Comparison of ENCODE assay signal across 2 cellular contexts in the genomic region with DNA sequence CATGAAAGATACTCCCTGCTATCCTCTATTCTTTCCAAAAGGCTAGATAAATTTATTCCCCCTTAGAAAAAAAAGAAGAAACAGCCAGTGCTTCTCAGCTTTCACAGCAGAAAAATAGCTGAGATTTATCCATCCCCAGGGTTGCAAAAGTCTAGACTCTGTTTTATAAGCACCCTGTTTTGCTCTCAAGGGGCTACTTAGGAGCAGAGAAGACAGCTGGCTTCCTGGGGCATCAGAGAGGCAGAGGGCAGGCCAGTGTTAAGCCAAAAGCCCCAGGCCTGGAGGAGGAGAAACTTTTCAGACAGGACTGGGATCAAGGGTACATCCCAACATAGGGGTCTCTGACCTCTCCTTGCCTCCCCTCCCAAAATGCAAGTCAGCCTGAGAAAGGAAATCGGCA.
TF ChIP-seq lines count a peak whose summit lies in the region.

No MANE protein-coding gene starts in this region.

TF ChIP-seq in SK-N-SH, 30 proteins besides CTCF, POLR2A, EP300 and RAD21:
- TF ChIP-seq, protein P1, sequence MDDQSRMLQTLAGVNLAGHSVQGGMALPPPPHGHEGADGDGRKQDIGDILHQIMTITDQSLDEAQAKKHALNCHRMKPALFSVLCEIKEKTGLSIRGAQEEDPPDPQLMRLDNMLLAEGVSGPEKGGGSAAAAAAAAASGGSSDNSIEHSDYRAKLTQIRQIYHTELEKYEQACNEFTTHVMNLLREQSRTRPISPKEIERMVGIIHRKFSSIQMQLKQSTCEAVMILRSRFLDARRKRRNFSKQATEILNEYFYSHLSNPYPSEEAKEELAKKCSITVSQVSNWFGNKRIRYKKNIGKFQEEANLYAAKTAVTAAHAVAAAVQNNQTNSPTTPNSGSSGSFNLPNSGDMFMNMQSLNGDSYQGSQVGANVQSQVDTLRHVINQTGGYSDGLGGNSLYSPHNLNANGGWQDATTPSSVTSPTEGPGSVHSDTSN (IDR thresholded peaks at IDR 0.05): no peak
- TF ChIP-seq, protein P2, sequence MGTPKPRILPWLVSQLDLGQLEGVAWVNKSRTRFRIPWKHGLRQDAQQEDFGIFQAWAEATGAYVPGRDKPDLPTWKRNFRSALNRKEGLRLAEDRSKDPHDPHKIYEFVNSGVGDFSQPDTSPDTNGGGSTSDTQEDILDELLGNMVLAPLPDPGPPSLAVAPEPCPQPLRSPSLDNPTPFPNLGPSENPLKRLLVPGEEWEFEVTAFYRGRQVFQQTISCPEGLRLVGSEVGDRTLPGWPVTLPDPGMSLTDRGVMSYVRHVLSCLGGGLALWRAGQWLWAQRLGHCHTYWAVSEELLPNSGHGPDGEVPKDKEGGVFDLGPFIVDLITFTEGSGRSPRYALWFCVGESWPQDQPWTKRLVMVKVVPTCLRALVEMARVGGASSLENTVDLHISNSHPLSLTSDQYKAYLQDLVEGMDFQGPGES (IDR thresholded peaks at IDR 0.05; ENCODE audit: low read depth, low read length): no peak
- TF ChIP-seq MEF2A (IDR thresholded peaks at IDR 0.05; ENCODE audit: borderline replicate concordance, low read depth) (no peak), GABPA (IDR thresholded peaks at IDR 0.05; ENCODE audit: low read depth) (no peak), MXI1 (IDR thresholded peaks at IDR 0.05; ENCODE audit: low read depth, low read length) (no peak), RFX5 (IDR thresholded peaks at IDR 0.05; ENCODE audit: low read length) (no peak), SIN3A (IDR thresholded peaks at IDR 0.05; ENCODE audit: borderline replicate concordance, low read depth, low read length) (no peak), JUND (IDR thresholded peaks at IDR 0.05) (no peak), TEAD4 (IDR thresholded peaks at IDR 0.05; ENCODE audit: borderline replicate concordance, insufficient read depth) (no peak)

TF ChIP-seq in SK-N-SH treated with all-trans-retinoic acid at 6 μM for 48 hours, 23 proteins besides CTCF, POLR2A, EP300 and RAD21:
- TF ChIP-seq, protein P3, sequence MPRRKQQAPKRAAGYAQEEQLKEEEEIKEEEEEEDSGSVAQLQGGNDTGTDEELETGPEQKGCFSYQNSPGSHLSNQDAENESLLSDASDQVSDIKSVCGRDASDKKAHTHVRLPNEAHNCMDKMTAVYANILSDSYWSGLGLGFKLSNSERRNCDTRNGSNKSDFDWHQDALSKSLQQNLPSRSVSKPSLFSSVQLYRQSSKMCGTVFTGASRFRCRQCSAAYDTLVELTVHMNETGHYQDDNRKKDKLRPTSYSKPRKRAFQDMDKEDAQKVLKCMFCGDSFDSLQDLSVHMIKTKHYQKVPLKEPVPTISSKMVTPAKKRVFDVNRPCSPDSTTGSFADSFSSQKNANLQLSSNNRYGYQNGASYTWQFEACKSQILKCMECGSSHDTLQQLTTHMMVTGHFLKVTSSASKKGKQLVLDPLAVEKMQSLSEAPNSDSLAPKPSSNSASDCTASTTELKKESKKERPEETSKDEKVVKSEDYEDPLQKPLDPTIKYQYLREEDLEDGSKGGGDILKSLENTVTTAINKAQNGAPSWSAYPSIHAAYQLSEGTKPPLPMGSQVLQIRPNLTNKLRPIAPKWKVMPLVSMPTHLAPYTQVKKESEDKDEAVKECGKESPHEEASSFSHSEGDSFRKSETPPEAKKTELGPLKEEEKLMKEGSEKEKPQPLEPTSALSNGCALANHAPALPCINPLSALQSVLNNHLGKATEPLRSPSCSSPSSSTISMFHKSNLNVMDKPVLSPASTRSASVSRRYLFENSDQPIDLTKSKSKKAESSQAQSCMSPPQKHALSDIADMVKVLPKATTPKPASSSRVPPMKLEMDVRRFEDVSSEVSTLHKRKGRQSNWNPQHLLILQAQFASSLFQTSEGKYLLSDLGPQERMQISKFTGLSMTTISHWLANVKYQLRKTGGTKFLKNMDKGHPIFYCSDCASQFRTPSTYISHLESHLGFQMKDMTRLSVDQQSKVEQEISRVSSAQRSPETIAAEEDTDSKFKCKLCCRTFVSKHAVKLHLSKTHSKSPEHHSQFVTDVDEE (CRISPR knock-in tag; IDR thresholded peaks at IDR 0.05): no peak
- TF ChIP-seq BACH2 (CRISPR knock-in tag; IDR thresholded peaks at IDR 0.05; ENCODE audit: borderline replicate concordance) (no peak), ARNTL (CRISPR knock-in tag; IDR thresholded peaks at IDR 0.05; ENCODE audit: borderline replicate concordance, low read depth) (no peak), ZFP3 (CRISPR knock-in tag; IDR thresholded peaks at IDR 0.05) (no peak), ZNF70 (CRISPR knock-in tag; IDR thresholded peaks at IDR 0.05) (no peak), TOX (CRISPR knock-in tag; IDR thresholded peaks at IDR 0.05; ENCODE audit: borderline replicate concordance) (no peak), ZFP30 (CRISPR knock-in tag; IDR thresholded peaks at IDR 0.05) (no peak), RARB (CRISPR knock-in tag; IDR thresholded peaks at IDR 0.05) (no peak)
